9 cellular contexts compared by ENCODE assay signal in genomic region chr15:68558318-68559305, GRCh38. TPM values are rescaled to one million over a fixed set of nuclear protein-coding genes. Genes with fewer than 3 reads are reported as not detected.
DNase-seq lines count a peak whose midpoint lies in the region; ATAC-seq and TF ChIP-seq lines count a peak whose summit lies in the region.
"Had no signal": no experiment of that assay in that cellular context is flagged by ENCODE, and none has a peak within 500 bp of the region (broad histone marks: within the 10 kb centered on the region; RNA-seq: fewer than 3 reads in every experiment).

No MANE protein-coding gene starts in this region.

- H3K79me2 ChIP-seq in OCI-LY7 (ENCODE audit: insufficient read depth, low read depth, low read length), result peaks cover 14% of the 10 kb centered on the region; the same call in 1 of the 2 replicates

- no peaks in the 10 kb centered on the region for H3K36me3 ChIP-seq in CD4-positive, alpha-beta memory T cell (ENCODE audit: insufficient read depth, low read length)
- H3K36me3 ChIP-seq in OCI-LY7 (ENCODE audit: insufficient read depth, low read length), result no peaks in the 10 kb centered on the region
- H3K36me3 ChIP-seq: pancreas had no signal

- no peak for TF ChIP-seq CTCF in OCI-LY7 (conservative IDR thresholded peaks at IDR 0.05; ENCODE audit: low read length)
- TF ChIP-seq CTCF in endothelial cell (IDR thresholded peaks at IDR 0.05; ENCODE audit: unreplicated experiment), result no peak
- no peak for TF ChIP-seq CTCF in neural crest cell (conservative IDR thresholded peaks at IDR 0.05)

- BruUV-seq in OCI-LY7 (replicated peaks; lab: Mats Ljungman, UMichigan), result no TSS peak

- no peak overlapping the region for H3K27ac ChIP-seq in CD4-positive, alpha-beta memory T cell (ENCODE audit: low read depth, low read length)
- H3K27ac ChIP-seq in OCI-LY7 (ENCODE audit: low read depth, low read length, poor library complexity, severe bottlenecking), result peak overlapping the region; percentile 66
- H3K27ac ChIP-seq: pancreas had no signal

- H3K4me1 ChIP-seq in CD4-positive, alpha-beta memory T cell (ENCODE audit: insufficient read depth, low read length), result peaks cover 15% of the 10 kb centered on the region
- peaks cover 41% of the 10 kb centered on the region for H3K4me1 ChIP-seq in OCI-LY7 (ENCODE audit: insufficient read depth, low read length, poor library complexity, severe bottlenecking)

- H3K4me3 ChIP-seq in CD4-positive, alpha-beta memory T cell (ENCODE audit: low read length in 2 of 2), result no peak overlapping the region
- H3K4me3 ChIP-seq in OCI-LY7 (ENCODE audit: low read depth, low read length, poor library complexity, severe bottlenecking), result peak overlapping the region; percentile 78

- H3K27me3 Mint-ChIP-seq in CD4-positive, alpha-beta memory T cell, result peaks cover 41 to 59% of the 10 kb centered on the region in 2 donors
- H3K27me3 Mint-ChIP-seq in endothelial cell (ENCODE audit: unreplicated experiment), result peaks cover 9% of the 10 kb centered on the region
- H3K27me3 Mint-ChIP-seq in neural crest cell (ENCODE audit: low read depth), result peaks cover 20% of the 10 kb centered on the region

- no peaks in the 10 kb centered on the region for H3K27me3 ChIP-seq in CD4-positive, alpha-beta memory T cell (ENCODE audit: insufficient read depth, low read length)

- peak overlapping the region; percentile 75 to 91 (median 82) for H3K4me3 Mint-ChIP-seq in CD4-positive, alpha-beta memory T cell
- H3K4me3 Mint-ChIP-seq in endothelial cell (ENCODE audit: unreplicated experiment) (peak overlapping the region; percentile 85), neural crest cell (peak overlapping the region; percentile 86)

- ATAC-seq in activated CD4-positive, CD25-positive, alpha-beta regulatory T cell treated with anti-CD3 and anti-CD28 coated beads, Interleukin-2, amount 50 U/mL, for 24 hours, result no peak

- H4K20me1 ChIP-seq in OCI-LY7 (ENCODE audit: insufficient read depth, low read length), result no peaks in the 10 kb centered on the region

- H3K9me3 ChIP-seq in CD4-positive, alpha-beta memory T cell (ENCODE audit: control insufficient read depth in 1 of 2, low read length in 2 of 2), result no peaks in the 10 kb centered on the region
- no peaks in the 10 kb centered on the region for H3K9me3 ChIP-seq in OCI-LY7 (ENCODE audit: low read length)
- H3K9me3 ChIP-seq: pancreas had no signal

- DNase-seq in CD4-positive, alpha-beta memory T cell, result no peak
- DNase-seq in OCI-LY7 (ENCODE audit: low spot score) (peak; percentile 57), endothelial cell (ENCODE audit: low spot score) (no peak), neural crest cell (ENCODE audit: low read depth, low spot score) (no peak), DMS79 (lab: John Stamatoyannopoulos, UW) (no peak), DMS153 treated with DMSO at 0.1 percent for 48 hours (lab: John Stamatoyannopoulos, UW; ENCODE audit: unreplicated experiment) (no peak), midbrain (lab: John Stamatoyannopoulos, UW) (no peak)

- H3K36me3 Mint-ChIP-seq in CD4-positive, alpha-beta memory T cell, result no peaks in the 10 kb centered on the region
- H3K36me3 Mint-ChIP-seq in endothelial cell (ENCODE audit: low read depth, unreplicated experiment) (no peaks in the 10 kb centered on the region), neural crest cell (ENCODE audit: low read depth) (no peaks in the 10 kb centered on the region)

- intact Hi-C loops in CD4-positive, alpha-beta memory T cell (cut with micrococcal nuclease), result loop anchor here (1.0 to 5.0 kb wide), 3 partner anchors 116 to 269 kb away; no protein-coding TSS in a partner anchor
- intact Hi-C loops in OCI-LY7 (cut with micrococcal nuclease; ENCODE audit: unreplicated experiment), result loop anchor here (1.0 kb wide), 3 partner anchors 20 to 115 kb away; partner anchors contain the start of gene CORO2B

- POLR2A ChIA-PET in CD4-positive, alpha-beta memory T cell (lab: Charles Lee; ENCODE audit: partially characterized antibody), result interaction anchor here (1.0 kb wide), 1 partner anchor 9 kb away, joined by 3 read pairs; no protein-coding TSS in a partner anchor
- POLR2A ChIA-PET in OCI-LY7 (lab: Charles Lee), result interaction anchor here (1.9 kb wide), 1 partner anchor 73 kb away, joined by 5 read pairs; no protein-coding TSS in a partner anchor

- H3K4me2 ChIP-seq in OCI-LY7 (ENCODE audit: low read length), result peak overlapping the region; percentile 84

- H3K4me1 Mint-ChIP-seq in CD4-positive, alpha-beta memory T cell, result peaks cover 11 to 23% (median 15%) of the 10 kb centered on the region in 4 donors
- H3K4me1 Mint-ChIP-seq in endothelial cell (ENCODE audit: unreplicated experiment), result peaks cover 33% of the 10 kb centered on the region
- peaks cover 33% of the 10 kb centered on the region for H3K4me1 Mint-ChIP-seq in neural crest cell

- no peak overlapping the region for H3K27ac Mint-ChIP-seq in CD4-positive, alpha-beta memory T cell
- H3K27ac Mint-ChIP-seq in endothelial cell (ENCODE audit: unreplicated experiment) (peak overlapping the region; percentile 92), neural crest cell (ENCODE audit: unreplicated experiment) (peak overlapping the region; percentile 73)

- peak overlapping the region; percentile 93 for H2AFZ ChIP-seq in OCI-LY7 (ENCODE audit: low read length)

- CTCF ChIA-PET in CD4-positive, alpha-beta memory T cell (lab: Charles Lee; ENCODE audit: partially characterized antibody), result interaction anchor here (1.0 to 3.4 kb wide), 12 partner anchors 9 to 366 kb away, joined by 3 to 46 read pairs (median 4); no protein-coding TSS in a partner anchor
- CTCF ChIA-PET in OCI-LY7 (lab: Charles Lee; ENCODE audit: unreplicated experiment), result interaction anchor here (0.8 to 1.7 kb wide), 3 partner anchors 73 to 120 kb away, joined by 3 to 12 read pairs (median 8); no protein-coding TSS in a partner anchor

- H3K9me2 ChIP-seq in OCI-LY7 (ENCODE audit: insufficient read depth, low read length), result no peaks in the 10 kb centered on the region

- H3K9me3 Mint-ChIP-seq in CD4-positive, alpha-beta memory T cell, result peaks cover 0 to 2% (median 0%) of the 10 kb centered on the region in 8 donors
- H3K9me3 Mint-ChIP-seq in endothelial cell (ENCODE audit: unreplicated experiment) (no peaks in the 10 kb centered on the region), neural crest cell (no peaks in the 10 kb centered on the region)

RNA-seq across cellular contexts. Expression of gene CORO2B, which starts 20.2 kb away (rescaled TPM):
- not detected for total RNA-seq in CD4-positive, alpha-beta memory T cell
- not detected for polyA plus RNA-seq in CD4-positive, alpha-beta memory T cell
- total RNA-seq in OCI-LY7 (2014; rRNA removed; shearing (Covaris generic)), result 11.3 and 12.5 TPM in 2 replicates
- total RNA-seq in OCI-LY7 (2022), result 7.4 and 10.5 TPM in 2 replicates
- 71.7 TPM for total RNA-seq in endothelial cell (ENCODE audit: unreplicated experiment)
- total RNA-seq in neural crest cell, result 21.3 and 23.1 TPM in 2 replicates

Comparison
In these comparisons a context has a peak if more than half of its experiments do, and no peak if none do; other contexts are left out.
1. H3K27ac Mint-ChIP-seq: peak in endothelial cell (single experiment) and neural crest cell (single experiment); none in CD4-positive, alpha-beta memory T cell (0 of 7).
2. RNA of gene CORO2B, which starts 20.2 kb away (total RNA-seq): 71.7 TPM in endothelial cell (single experiment), 21.3 to 23.1 TPM in neural crest cell and 7.4 to 12.5 TPM in OCI-LY7; not detected in CD4-positive, alpha-beta memory T cell; every median in the first group is over 4 times any median in the second.
3. Peak in every context shown above with its lines, with median percentiles within 50 percentile points of each other: H3K4me3 Mint-ChIP-seq.